In the genomic region with DNA sequence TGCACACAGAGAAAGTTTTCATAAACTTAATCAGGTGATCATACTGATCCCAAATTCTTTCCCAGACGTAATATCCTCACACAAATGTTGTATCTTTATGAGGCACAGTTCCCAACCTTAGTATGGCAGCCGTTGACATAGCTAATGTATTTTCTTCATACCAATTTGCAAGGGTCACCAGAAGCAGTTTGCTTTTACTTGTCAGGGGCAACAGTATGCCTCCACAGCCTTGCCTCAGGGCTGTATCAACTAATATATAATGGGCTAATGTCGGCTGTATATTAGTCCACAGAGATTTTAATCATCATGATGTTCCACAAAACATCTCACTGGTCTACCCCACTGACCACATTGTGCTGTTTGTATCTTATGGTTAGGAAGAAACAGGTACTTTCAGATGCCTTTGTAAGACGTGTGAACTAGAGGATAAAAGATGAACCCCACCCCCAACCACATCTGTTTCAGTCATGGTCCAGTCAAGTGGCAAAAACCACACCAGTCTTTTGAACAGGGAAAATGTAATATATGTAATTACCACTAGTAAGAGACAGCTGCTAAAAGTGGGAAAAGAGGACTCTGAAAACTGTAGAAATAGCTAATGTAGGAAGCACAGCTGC, we compare ENCODE assay signal across 18 cellular contexts. TPM values are rescaled to one million over a fixed set of nuclear protein-coding genes. Genes with fewer than 3 reads are reported as not detected.
A peak's percentile ranks its signal among the peaks of the same experiment; 100 is the strongest.
DNase-seq lines count a peak whose midpoint lies in the region; ATAC-seq, FAIRE-seq and TF ChIP-seq lines count a peak whose summit lies in the region.
"Had no signal": no experiment of that assay in that cellular context is flagged by ENCODE, and none has a peak within 500 bp of the region (broad histone marks: within the 10 kb centered on the region; RNA-seq: fewer than 3 reads in every experiment).

No MANE protein-coding gene starts in this region.

- H3K36me3 Mint-ChIP-seq in activated T-helper 17 cell treated with anti-CD3 and anti-CD28 coated beads, Interleukin-2, amount 50 U/mL, for 72 hours (ENCODE audit: low read depth): peaks cover 94% of the 10 kb centered on the region

- FAIRE-seq in HTR-8/SVneo (lab: Jason Lieb, UNC): no peak
- FAIRE-seq: H54 had no signal

- no peaks in the 10 kb centered on the region for H3K27me3 ChIP-seq in ascending aorta

- H3K4me3 ChIP-seq in ascending aorta: no peak overlapping the region

- no peak overlapping the region for H3K27ac ChIP-seq in ascending aorta
- H3K27ac ChIP-seq: 22Rv1 had no signal

- TF ChIP-seq CTCF in ascending aorta (IDR thresholded peaks at IDR 0.05): no peak

- H3K4me1 Mint-ChIP-seq in activated T-helper 17 cell treated with anti-CD3 and anti-CD28 coated beads, Interleukin-2, amount 50 U/mL, for 72 hours: peaks cover 6% of the 10 kb centered on the region
- H3K4me1 Mint-ChIP-seq in stimulated activated naive CD8-positive, alpha-beta T cell treated with anti-CD3 and anti-CD28 coated beads, Interleukin-15, amount 100 ng/mL, for 72 hours: peaks cover 6% of the 10 kb centered on the region

- no peaks in the 10 kb centered on the region for H3K4me1 ChIP-seq in ascending aorta

- H3K27me3 Mint-ChIP-seq in activated T-helper 17 cell treated with anti-CD3 and anti-CD28 coated beads, Interleukin-2, amount 50 U/mL, for 72 hours: no peaks in the 10 kb centered on the region
- no peaks in the 10 kb centered on the region for H3K27me3 Mint-ChIP-seq in stimulated activated naive CD8-positive, alpha-beta T cell treated with anti-CD3 and anti-CD28 coated beads, Interleukin-15, amount 100 ng/mL, for 72 hours
- H3K27me3 Mint-ChIP-seq: CD8-positive, alpha-beta memory T cell had no signal

- ATAC-seq in HG02798 (IDR thresholded peaks at IDR 0.05; ENCODE audit: poor library complexity, unreplicated experiment): peak; percentile 41
- no peak for ATAC-seq in activated T-helper 17 cell treated with anti-CD3 and anti-CD28 coated beads, Interleukin-2, amount 50 U/mL, for 72 hours (replicated peaks)
- peak; percentile 70 for ATAC-seq in stimulated activated naive CD8-positive, alpha-beta T cell treated with anti-CD3 and anti-CD28 coated beads, Interleukin-15, amount 100 ng/mL, for 72 hours
- ATAC-seq: PC-3 had no signal

- peak overlapping the region; percentile 10 for H3K27ac Mint-ChIP-seq in activated T-helper 17 cell treated with anti-CD3 and anti-CD28 coated beads, Interleukin-2, amount 50 U/mL, for 72 hours
- H3K27ac Mint-ChIP-seq in stimulated activated naive CD8-positive, alpha-beta T cell treated with anti-CD3 and anti-CD28 coated beads, Interleukin-15, amount 100 ng/mL, for 72 hours: no peak overlapping the region

- DNase-seq in NCI-H2227 (lab: John Stamatoyannopoulos, UW; ENCODE audit: unreplicated experiment): peak; percentile 8
- DNase-seq in NCI-H2227 treated with DMSO at 0.1 percent for 48 hours (lab: John Stamatoyannopoulos, UW): no peak
- DNase-seq in stimulated activated naive CD8-positive, alpha-beta T cell treated with anti-CD3 and anti-CD28 coated beads, Interleukin-15, amount 100 ng/mL, for 72 hours: no peak
- DNase-seq in HTR-8/SVneo (ENCODE audit: insufficient read length, low spot score): no peak
- DNase-seq in putamen (ENCODE audit: low spot score): no peak
- DNase-seq in ascending aorta (ENCODE audit: low spot score in 2 of 2): no peak
- DNase-seq: CD8-positive, alpha-beta memory T cell; NCI-H1048; NCI-H146; NCI-H2081 treated with DMSO at 0.1 percent for 48 hours; NCI-H226; NCI-H526 treated with DMSO at 0.1 percent for 48 hours; NK-92 treated with Interleukin-12 subunit alpha and Interleukin-12 subunit beta, amount 100 ng/mL, for 24 hours; PC-3 had no signal

- H3K9me3 Mint-ChIP-seq in activated T-helper 17 cell treated with anti-CD3 and anti-CD28 coated beads, Interleukin-2, amount 50 U/mL, for 72 hours: no peaks in the 10 kb centered on the region
- H3K9me3 Mint-ChIP-seq in stimulated activated naive CD8-positive, alpha-beta T cell treated with anti-CD3 and anti-CD28 coated beads, Interleukin-15, amount 100 ng/mL, for 72 hours: no peaks in the 10 kb centered on the region
- H3K9me3 Mint-ChIP-seq: CD8-positive, alpha-beta memory T cell had no signal

- peaks cover 6 to 25% of the 10 kb centered on the region in 2 donors for H3K36me3 ChIP-seq in ascending aorta

- intact Hi-C loops in ascending aorta (cut with DNase I): no loop called here

- no peak overlapping the region for H3K4me3 Mint-ChIP-seq in activated T-helper 17 cell treated with anti-CD3 and anti-CD28 coated beads, Interleukin-2, amount 50 U/mL, for 72 hours
- H3K4me3 Mint-ChIP-seq in stimulated activated naive CD8-positive, alpha-beta T cell treated with anti-CD3 and anti-CD28 coated beads, Interleukin-15, amount 100 ng/mL, for 72 hours: no peak overlapping the region
- H3K4me3 Mint-ChIP-seq: CD8-positive, alpha-beta memory T cell had no signal

- no peaks in the 10 kb centered on the region for H3K9me3 ChIP-seq in ascending aorta

RNA-seq across cellular contexts. Expression of a gene that starts 55.2 kb away (rescaled TPM):
- total RNA-seq in activated T-helper 17 cell treated with anti-CD3 and anti-CD28 coated beads, Interleukin-2, amount 50 U/mL, for 72 hours: 10 to 100 TPM; 12.6 to 23.5 TPM
- total RNA-seq in ascending aorta: 2.6 TPM
